Comparison of ENCODE assay signal across 8 cellular contexts in the genomic region with DNA sequence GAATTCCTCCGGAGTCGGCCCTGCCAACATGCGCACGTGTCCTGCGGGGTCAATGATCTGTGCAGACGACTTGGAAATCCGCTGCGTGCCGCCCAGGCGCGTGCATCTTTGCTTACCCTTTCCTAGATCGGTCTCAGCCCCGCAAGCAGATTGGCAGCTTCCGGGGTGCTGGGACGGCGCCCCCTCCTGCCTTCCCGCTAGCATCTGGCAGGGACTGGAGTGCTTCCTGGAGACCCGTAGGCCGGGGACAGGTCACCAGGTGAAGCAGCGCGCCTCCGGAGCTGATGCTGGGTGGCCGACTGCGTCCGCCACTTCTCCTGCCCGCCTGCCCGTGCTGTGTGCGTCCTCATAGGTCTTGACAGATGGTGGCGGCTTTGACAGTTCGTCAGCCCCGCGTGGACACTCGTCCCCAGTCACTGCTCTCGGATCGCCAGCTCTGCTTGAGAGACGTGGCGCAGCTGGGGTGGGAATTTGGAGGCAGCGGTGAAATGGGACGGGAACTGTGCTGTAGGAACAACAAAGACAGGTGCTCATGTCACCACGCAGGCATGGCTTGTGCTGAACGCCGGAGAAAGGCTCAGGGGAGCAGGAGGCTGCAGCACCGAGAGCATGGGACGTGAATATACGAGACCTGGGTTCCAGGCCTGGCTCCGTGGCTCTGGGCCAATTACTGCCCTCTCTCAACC. TPM values are rescaled to one million over a fixed set of nuclear protein-coding genes. Genes with fewer than 3 reads are reported as not detected.
DNase-seq lines count a peak whose midpoint lies in the region; ATAC-seq and TF ChIP-seq lines count a peak whose summit lies in the region.

No MANE protein-coding gene starts in this region.

- ATAC-seq in GM19324 (IDR thresholded peaks at IDR 0.05; ENCODE audit: low FRiP score, unreplicated experiment) = peak; percentile 31
- ATAC-seq in HG03196 (IDR thresholded peaks at IDR 0.05; ENCODE audit: unreplicated experiment) = peak; percentile 38

- H3K36me3 Mint-ChIP-seq in osteocyte (ENCODE audit: unreplicated experiment) = no peaks in the 10 kb centered on the region

- no peak overlapping the region for H3K27ac Mint-ChIP-seq in osteocyte (ENCODE audit: unreplicated experiment)

- TF ChIP-seq CTCF in foreskin fibroblast (IDR thresholded peaks at IDR 0.05; ENCODE audit: low read depth, low read length) (no peak), osteocyte (IDR thresholded peaks at IDR 0.05) (peak; percentile 12)

- peak overlapping the region; percentile 46 to 53 for H3K4me3 ChIP-seq in foreskin fibroblast (ENCODE audit: low read depth in 1 of 2, low read length in 2 of 2)

- peaks cover 59% of the 10 kb centered on the region for H3K27me3 Mint-ChIP-seq in osteocyte (ENCODE audit: unreplicated experiment)

- no peaks in the 10 kb centered on the region for H3K9me3 Mint-ChIP-seq in osteocyte (ENCODE audit: unreplicated experiment)

- H3K4me3 Mint-ChIP-seq in osteocyte (ENCODE audit: unreplicated experiment) = peak overlapping the region; percentile 75

- H3K4me1 Mint-ChIP-seq in osteocyte (ENCODE audit: unreplicated experiment) = peaks cover 12% of the 10 kb centered on the region

- peak; percentile 2 for DNase-seq in COR-L47 (lab: John Stamatoyannopoulos, UW)
- peak; percentile 11 for DNase-seq in activated CD4-positive, alpha-beta T cell treated with anti-CD3 and anti-CD28 coated beads, Interleukin-2, amount 50 U/mL, for 1 hour
- no peak for DNase-seq in foreskin fibroblast
- no peak for DNase-seq in osteocyte (ENCODE audit: extremely low spot score, unreplicated experiment)
- no peak for DNase-seq in cortex of kidney (lab: John Stamatoyannopoulos, UW)
- no peak for DNase-seq in cerebellar nuclear complex (lab: John Stamatoyannopoulos, UW)

RNA-seq across cellular contexts. Expression of a gene that starts 21.9 kb away (rescaled TPM):
- not detected in 2 replicates for total RNA-seq in osteocyte

RNA-seq across cellular contexts. Expression of a gene that starts 37.3 kb away (rescaled TPM):
- total RNA-seq in osteocyte = 3.2 and 4.0 TPM in 2 replicates

Comparison
In these comparisons a context has a peak if more than half of its experiments do, and no peak if none do; other contexts are left out.
1. DNase-seq: peak in COR-L47 (single experiment) and activated CD4-positive, alpha-beta T cell treated with anti-CD3 and anti-CD28 coated beads, Interleukin-2, amount 50 U/mL, for 1 hour (single experiment); none in foreskin fibroblast (0 of 2), osteocyte (single experiment), cortex of kidney (single experiment) and cerebellar nuclear complex (0 of 2).